ENCODE assay signal across 13 cellular contexts in genomic region chr13:29497137-29497654, GRCh38.
DNase-seq lines count a peak whose midpoint lies in the region; ATAC-seq and TF ChIP-seq lines count a peak whose summit lies in the region.
"Had no signal": no experiment of that assay in that cellular context is flagged by ENCODE, and none has a peak within 500 bp of the region (broad histone marks: within the 10 kb centered on the region; RNA-seq: fewer than 3 reads in every experiment).

No MANE protein-coding gene starts in this region.

- peaks cover 41% of the 10 kb centered on the region for H3K27me3 ChIP-seq in AG04450 (ENCODE audit: control insufficient read depth, insufficient read depth, low read length)

- H3K27ac Mint-ChIP-seq in nephron progenitor cell: peak overlapping the region; percentile 57
- H3K27ac Mint-ChIP-seq: activated naive CD4-positive, alpha-beta T cell treated with anti-CD3 and anti-CD28 coated beads, Interleukin-2, amount 50 U/mL, for 72 hours; effector memory CD8-positive, alpha-beta T cell had no signal

- TF ChIP-seq CTCF in AG04450 (IDR thresholded peaks at IDR 0.05; ENCODE audit: low read depth, low read length) (no peak), WI38 (IDR thresholded peaks at IDR 0.05; ENCODE audit: low read depth, low read length) (no peak), nephron progenitor cell (IDR thresholded peaks at IDR 0.05) (no peak)

- no peak for ATAC-seq in GM21515 (IDR thresholded peaks at IDR 0.05; ENCODE audit: unreplicated experiment)

- peak overlapping the region; percentile 39 for H3K27ac ChIP-seq in AG04450 (ENCODE audit: low read depth, low read length)

- POLR2A ChIA-PET in AG04450 (lab: Yijun Ruan, JAX): interaction anchor here (0.6 to 1.5 kb wide), 3 partner anchors 11 to 573 kb away, joined by 3 to 5 read pairs (median 3); no protein-coding TSS in a partner anchor

- no peaks in the 10 kb centered on the region for H3K36me3 Mint-ChIP-seq in nephron progenitor cell (ENCODE audit: low read depth)
- H3K36me3 Mint-ChIP-seq: activated naive CD4-positive, alpha-beta T cell treated with anti-CD3 and anti-CD28 coated beads, Interleukin-2, amount 50 U/mL, for 72 hours had no signal

- DNase-seq in AG04450 (ENCODE audit: low read depth, low spot score): peak; percentile 60
- DNase-seq in cardiac septum (ENCODE audit: low spot score): peak; percentile 75
- peak; percentile 43 for DNase-seq in nephron progenitor cell
- DNase-seq in DMS153 treated with DMSO at 0.1 percent for 48 hours (lab: John Stamatoyannopoulos, UW; ENCODE audit: unreplicated experiment): no peak
- DNase-seq in activated effector memory CD4-positive, alpha-beta T cell treated with anti-CD3 and anti-CD28 coated beads, Interleukin-2, amount 50 U/mL, for 16 hours: no peak
- no peak for DNase-seq in NCI-H2081 treated with DMSO at 0.1 percent for 48 hours (lab: John Stamatoyannopoulos, UW)
- DNase-seq: effector memory CD8-positive, alpha-beta T cell; NCI-H1417; stimulated activated CD4-positive, alpha-beta T cell treated with anti-CD3 and anti-CD28 coated beads, Interleukin-4, amount 100 ng/mL, for 4 hours; T-helper 17 cell had no signal

- H3K4me1 Mint-ChIP-seq in nephron progenitor cell: peaks cover 24% of the 10 kb centered on the region

- H3K4me3 ChIP-seq in AG04450 (ENCODE audit: low read depth, low read length): no peak overlapping the region
- 0 out of 2 replicates have a peak overlapping the region, but pooled peaks have one; percentile 13 for H3K4me3 ChIP-seq in WI38 (ENCODE audit: low read depth, low read length)

- H3K9me3 ChIP-seq in AG04450 (ENCODE audit: control insufficient read depth, insufficient read depth, low read length): no peaks in the 10 kb centered on the region; the same call in 1 of the 2 replicates

- no peak overlapping the region for H3K4me3 Mint-ChIP-seq in nephron progenitor cell
- H3K4me3 Mint-ChIP-seq: effector memory CD8-positive, alpha-beta T cell had no signal

- H3K27me3 Mint-ChIP-seq in nephron progenitor cell (ENCODE audit: low read depth, poor library complexity): no peaks in the 10 kb centered on the region

- no peaks in the 10 kb centered on the region for H3K9me3 Mint-ChIP-seq in nephron progenitor cell
- H3K9me3 Mint-ChIP-seq: activated naive CD4-positive, alpha-beta T cell treated with anti-CD3 and anti-CD28 coated beads, Interleukin-2, amount 50 U/mL, for 72 hours; effector memory CD8-positive, alpha-beta T cell had no signal

- intact Hi-C loops in cardiac septum (cut with DNase I): no loop called here

- CTCF ChIA-PET in AG04450 (lab: Charles Lee): interaction anchor here (1.1 to 3.1 kb wide), 5 partner anchors 11 to 25 kb away, joined by 4 to 20 read pairs (median 5); no protein-coding TSS in a partner anchor

Comparison
In these comparisons a context has a peak if more than half of its experiments do, and no peak if none do; other contexts are left out.
1. DNase-seq: peak in AG04450 (single experiment), cardiac septum (single experiment) and nephron progenitor cell (single experiment); none in DMS153 treated with DMSO at 0.1 percent for 48 hours (single experiment), activated effector memory CD4-positive, alpha-beta T cell treated with anti-CD3 and anti-CD28 coated beads, Interleukin-2, amount 50 U/mL, for 16 hours (single experiment) and NCI-H2081 treated with DMSO at 0.1 percent for 48 hours (single experiment).